Comparison of ENCODE assay signal across 1 cellular context in the genomic region with DNA sequence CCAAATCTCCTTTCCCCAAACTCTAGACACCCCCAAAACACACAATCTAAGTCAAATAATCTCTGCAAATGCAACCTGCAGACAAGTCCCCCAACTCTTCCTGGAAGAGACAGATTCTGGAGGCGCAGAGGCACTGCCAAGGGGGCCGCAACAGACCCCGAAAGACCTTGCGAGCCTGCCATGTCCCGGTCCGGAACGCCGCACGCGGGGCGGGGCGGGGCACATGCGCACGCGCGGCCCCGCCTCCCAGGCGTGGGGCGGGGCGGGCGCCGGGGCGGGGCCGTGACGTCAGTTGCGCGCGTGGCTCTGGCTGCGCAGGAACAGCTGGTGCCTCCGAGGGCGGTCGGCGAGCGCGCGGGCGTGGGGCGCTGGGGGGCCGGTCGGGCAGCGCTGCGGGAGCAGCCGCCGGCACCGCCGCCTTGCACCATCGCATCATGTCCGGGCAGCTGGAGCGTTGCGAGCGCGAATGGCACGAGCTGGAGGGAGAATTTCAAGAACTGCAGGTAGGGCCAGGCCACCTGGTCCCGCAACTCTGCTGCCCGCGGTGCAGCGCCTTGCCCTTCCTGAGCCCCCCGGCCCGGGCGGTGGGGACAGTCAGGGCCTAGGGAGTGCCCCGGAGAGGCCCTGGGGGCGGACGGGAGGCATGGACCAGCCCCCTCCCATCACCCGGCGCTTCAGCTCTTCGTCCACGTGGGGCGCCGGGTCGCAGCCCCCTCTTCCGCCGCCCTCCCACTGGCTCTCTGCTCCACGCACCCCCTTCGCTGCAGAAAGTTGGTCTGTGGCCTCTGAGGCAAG.
TF ChIP-seq lines count a peak whose summit lies in the region.

Gene TMEM120B (plus strand): TSS at position 291 of the 795 bp plus-strand sequence. CDS start 144 bp downstream, at position 435.

TF ChIP-seq in K562, 482 proteins besides CTCF, POLR2A, EP300 and RAD21 (continued from another document and continues in another):
- TF ChIP-seq CBX8 (IDR thresholded peaks at IDR 0.05; ENCODE audit: borderline replicate concordance, extremely low read depth, low read depth, low read length, poor library complexity, severe bottlenecking): no peak
- peak in 2 of 3 experiments; percentile 80 to 86 for TF ChIP-seq YY1 (IDR thresholded peaks at IDR 0.05; ENCODE audit: borderline replicate concordance in 1 of 3, control insufficient read depth in 1 of 3, extremely low read depth in 1 of 3, insufficient read depth in 3 of 3, insufficient read length in 1 of 3, insufficient replicate concordance in 2 of 3, low read depth in 1 of 3, low read length in 2 of 3)
- no peak for TF ChIP-seq NCOA1 (IDR thresholded peaks at IDR 0.05; ENCODE audit: low read depth)
- TF ChIP-seq, protein P1, sequence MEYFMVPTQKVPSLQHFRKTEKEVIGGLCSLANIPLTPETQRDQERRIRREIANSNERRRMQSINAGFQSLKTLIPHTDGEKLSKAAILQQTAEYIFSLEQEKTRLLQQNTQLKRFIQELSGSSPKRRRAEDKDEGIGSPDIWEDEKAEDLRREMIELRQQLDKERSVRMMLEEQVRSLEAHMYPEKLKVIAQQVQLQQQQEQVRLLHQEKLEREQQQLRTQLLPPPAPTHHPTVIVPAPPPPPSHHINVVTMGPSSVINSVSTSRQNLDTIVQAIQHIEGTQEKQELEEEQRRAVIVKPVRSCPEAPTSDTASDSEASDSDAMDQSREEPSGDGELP (CRISPR knock-in tag; IDR thresholded peaks at IDR 0.05; ENCODE audit: borderline replicate concordance): peak; percentile 72; the same call in 1 of the 2 replicates
- peak; percentile 14; the same call in 1 of the 2 replicates for TF ChIP-seq MBD2 (IDR thresholded peaks at IDR 0.05; ENCODE audit: borderline replicate concordance, low read depth)
- TF ChIP-seq BMI1 (IDR thresholded peaks at IDR 0.05; ENCODE audit: low read length): no peak
- peak; percentile 37; the same call in 1 of the 2 replicates for TF ChIP-seq EP400 (IDR thresholded peaks at IDR 0.05)
- peak; percentile 61 for TF ChIP-seq RBFOX2 (IDR thresholded peaks at IDR 0.05; ENCODE audit: low read depth, low read length)
- peak; percentile 35 to 67 for TF ChIP-seq E2F6 (IDR thresholded peaks at IDR 0.05; ENCODE audit: borderline replicate concordance in 1 of 2, extremely low read depth in 1 of 2, insufficient read depth in 1 of 2, insufficient read length in 1 of 2, low read depth in 1 of 2, low read length in 1 of 2, poor library complexity in 1 of 2, severe bottlenecking in 1 of 2)
- 0 out of 2 replicates have a peak, but pooled peaks have one; percentile 14 for TF ChIP-seq BHLHE40 (IDR thresholded peaks at IDR 0.05; ENCODE audit: low read length)
- 0 out of 2 replicates have a peak, but pooled peaks have one; percentile 56 for TF ChIP-seq TARDBP (IDR thresholded peaks at IDR 0.05)
- peak; percentile 61 for TF ChIP-seq MEIS2 (IDR thresholded peaks at IDR 0.05; ENCODE audit: partially characterized antibody)
- peak; percentile 36 for TF ChIP-seq CHD1 (IDR thresholded peaks at IDR 0.05; ENCODE audit: low read length)
- peak; percentile 70; the same call in 1 of the 2 replicates for TF ChIP-seq RB1 (IDR thresholded peaks at IDR 0.05; ENCODE audit: low read depth)
- TF ChIP-seq, protein P2, sequence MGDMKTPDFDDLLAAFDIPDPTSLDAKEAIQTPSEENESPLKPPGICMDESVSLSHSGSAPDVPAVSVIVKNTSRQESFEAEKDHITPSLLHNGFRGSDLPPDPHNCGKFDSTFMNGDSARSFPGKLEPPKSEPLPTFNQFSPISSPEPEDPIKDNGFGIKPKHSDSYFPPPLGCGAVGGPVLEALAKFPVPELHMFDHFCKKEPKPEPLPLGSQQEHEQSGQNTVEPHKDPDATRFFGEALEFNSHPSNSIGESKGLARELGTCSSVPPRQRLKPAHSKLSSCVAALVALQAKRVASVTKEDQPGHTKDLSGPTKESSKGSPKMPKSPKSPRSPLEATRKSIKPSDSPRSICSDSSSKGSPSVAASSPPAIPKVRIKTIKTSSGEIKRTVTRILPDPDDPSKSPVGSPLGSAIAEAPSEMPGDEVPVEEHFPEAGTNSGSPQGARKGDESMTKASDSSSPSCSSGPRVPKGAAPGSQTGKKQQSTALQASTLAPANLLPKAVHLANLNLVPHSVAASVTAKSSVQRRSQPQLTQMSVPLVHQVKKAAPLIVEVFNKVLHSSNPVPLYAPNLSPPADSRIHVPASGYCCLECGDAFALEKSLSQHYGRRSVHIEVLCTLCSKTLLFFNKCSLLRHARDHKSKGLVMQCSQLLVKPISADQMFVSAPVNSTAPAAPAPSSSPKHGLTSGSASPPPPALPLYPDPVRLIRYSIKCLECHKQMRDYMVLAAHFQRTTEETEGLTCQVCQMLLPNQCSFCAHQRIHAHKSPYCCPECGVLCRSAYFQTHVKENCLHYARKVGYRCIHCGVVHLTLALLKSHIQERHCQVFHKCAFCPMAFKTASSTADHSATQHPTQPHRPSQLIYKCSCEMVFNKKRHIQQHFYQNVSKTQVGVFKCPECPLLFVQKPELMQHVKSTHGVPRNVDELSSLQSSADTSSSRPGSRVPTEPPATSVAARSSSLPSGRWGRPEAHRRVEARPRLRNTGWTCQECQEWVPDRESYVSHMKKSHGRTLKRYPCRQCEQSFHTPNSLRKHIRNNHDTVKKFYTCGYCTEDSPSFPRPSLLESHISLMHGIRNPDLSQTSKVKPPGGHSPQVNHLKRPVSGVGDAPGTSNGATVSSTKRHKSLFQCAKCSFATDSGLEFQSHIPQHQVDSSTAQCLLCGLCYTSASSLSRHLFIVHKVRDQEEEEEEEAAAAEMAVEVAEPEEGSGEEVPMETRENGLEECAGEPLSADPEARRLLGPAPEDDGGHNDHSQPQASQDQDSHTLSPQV (IDR thresholded peaks at IDR 0.05): peak; percentile 26; the same call in 1 of the 2 replicates
- TF ChIP-seq ETS1 (conservative IDR thresholded peaks at IDR 0.05; ENCODE audit: control insufficient read depth, low read depth, low read length): peak; percentile 83; the same call in 1 of the 2 replicates
- TF ChIP-seq, protein P3, sequence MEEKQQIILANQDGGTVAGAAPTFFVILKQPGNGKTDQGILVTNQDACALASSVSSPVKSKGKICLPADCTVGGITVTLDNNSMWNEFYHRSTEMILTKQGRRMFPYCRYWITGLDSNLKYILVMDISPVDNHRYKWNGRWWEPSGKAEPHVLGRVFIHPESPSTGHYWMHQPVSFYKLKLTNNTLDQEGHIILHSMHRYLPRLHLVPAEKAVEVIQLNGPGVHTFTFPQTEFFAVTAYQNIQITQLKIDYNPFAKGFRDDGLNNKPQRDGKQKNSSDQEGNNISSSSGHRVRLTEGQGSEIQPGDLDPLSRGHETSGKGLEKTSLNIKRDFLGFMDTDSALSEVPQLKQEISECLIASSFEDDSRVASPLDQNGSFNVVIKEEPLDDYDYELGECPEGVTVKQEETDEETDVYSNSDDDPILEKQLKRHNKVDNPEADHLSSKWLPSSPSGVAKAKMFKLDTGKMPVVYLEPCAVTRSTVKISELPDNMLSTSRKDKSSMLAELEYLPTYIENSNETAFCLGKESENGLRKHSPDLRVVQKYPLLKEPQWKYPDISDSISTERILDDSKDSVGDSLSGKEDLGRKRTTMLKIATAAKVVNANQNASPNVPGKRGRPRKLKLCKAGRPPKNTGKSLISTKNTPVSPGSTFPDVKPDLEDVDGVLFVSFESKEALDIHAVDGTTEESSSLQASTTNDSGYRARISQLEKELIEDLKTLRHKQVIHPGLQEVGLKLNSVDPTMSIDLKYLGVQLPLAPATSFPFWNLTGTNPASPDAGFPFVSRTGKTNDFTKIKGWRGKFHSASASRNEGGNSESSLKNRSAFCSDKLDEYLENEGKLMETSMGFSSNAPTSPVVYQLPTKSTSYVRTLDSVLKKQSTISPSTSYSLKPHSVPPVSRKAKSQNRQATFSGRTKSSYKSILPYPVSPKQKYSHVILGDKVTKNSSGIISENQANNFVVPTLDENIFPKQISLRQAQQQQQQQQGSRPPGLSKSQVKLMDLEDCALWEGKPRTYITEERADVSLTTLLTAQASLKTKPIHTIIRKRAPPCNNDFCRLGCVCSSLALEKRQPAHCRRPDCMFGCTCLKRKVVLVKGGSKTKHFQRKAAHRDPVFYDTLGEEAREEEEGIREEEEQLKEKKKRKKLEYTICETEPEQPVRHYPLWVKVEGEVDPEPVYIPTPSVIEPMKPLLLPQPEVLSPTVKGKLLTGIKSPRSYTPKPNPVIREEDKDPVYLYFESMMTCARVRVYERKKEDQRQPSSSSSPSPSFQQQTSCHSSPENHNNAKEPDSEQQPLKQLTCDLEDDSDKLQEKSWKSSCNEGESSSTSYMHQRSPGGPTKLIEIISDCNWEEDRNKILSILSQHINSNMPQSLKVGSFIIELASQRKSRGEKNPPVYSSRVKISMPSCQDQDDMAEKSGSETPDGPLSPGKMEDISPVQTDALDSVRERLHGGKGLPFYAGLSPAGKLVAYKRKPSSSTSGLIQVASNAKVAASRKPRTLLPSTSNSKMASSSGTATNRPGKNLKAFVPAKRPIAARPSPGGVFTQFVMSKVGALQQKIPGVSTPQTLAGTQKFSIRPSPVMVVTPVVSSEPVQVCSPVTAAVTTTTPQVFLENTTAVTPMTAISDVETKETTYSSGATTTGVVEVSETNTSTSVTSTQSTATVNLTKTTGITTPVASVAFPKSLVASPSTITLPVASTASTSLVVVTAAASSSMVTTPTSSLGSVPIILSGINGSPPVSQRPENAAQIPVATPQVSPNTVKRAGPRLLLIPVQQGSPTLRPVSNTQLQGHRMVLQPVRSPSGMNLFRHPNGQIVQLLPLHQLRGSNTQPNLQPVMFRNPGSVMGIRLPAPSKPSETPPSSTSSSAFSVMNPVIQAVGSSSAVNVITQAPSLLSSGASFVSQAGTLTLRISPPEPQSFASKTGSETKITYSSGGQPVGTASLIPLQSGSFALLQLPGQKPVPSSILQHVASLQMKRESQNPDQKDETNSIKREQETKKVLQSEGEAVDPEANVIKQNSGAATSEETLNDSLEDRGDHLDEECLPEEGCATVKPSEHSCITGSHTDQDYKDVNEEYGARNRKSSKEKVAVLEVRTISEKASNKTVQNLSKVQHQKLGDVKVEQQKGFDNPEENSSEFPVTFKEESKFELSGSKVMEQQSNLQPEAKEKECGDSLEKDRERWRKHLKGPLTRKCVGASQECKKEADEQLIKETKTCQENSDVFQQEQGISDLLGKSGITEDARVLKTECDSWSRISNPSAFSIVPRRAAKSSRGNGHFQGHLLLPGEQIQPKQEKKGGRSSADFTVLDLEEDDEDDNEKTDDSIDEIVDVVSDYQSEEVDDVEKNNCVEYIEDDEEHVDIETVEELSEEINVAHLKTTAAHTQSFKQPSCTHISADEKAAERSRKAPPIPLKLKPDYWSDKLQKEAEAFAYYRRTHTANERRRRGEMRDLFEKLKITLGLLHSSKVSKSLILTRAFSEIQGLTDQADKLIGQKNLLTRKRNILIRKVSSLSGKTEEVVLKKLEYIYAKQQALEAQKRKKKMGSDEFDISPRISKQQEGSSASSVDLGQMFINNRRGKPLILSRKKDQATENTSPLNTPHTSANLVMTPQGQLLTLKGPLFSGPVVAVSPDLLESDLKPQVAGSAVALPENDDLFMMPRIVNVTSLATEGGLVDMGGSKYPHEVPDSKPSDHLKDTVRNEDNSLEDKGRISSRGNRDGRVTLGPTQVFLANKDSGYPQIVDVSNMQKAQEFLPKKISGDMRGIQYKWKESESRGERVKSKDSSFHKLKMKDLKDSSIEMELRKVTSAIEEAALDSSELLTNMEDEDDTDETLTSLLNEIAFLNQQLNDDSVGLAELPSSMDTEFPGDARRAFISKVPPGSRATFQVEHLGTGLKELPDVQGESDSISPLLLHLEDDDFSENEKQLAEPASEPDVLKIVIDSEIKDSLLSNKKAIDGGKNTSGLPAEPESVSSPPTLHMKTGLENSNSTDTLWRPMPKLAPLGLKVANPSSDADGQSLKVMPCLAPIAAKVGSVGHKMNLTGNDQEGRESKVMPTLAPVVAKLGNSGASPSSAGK (IDR thresholded peaks at IDR 0.05): peak; percentile 51
- 0 out of 2 replicates have a peak, but pooled peaks have one; percentile 73 for TF ChIP-seq GATAD2B (IDR thresholded peaks at IDR 0.05; ENCODE audit: borderline replicate concordance)
- peak; percentile 73 for TF ChIP-seq ZBTB7A (IDR thresholded peaks at IDR 0.05; ENCODE audit: borderline replicate concordance, control insufficient read depth, low read depth, low read length)
- TF ChIP-seq SIN3B (IDR thresholded peaks at IDR 0.05; ENCODE audit: low read depth): peak; percentile 14; the same call in 1 of the 2 replicates
- peak; percentile 85 for TF ChIP-seq KDM5B (IDR thresholded peaks at IDR 0.05; ENCODE audit: insufficient replicate concordance, low read depth, low read length)
- TF ChIP-seq PHF8 (IDR thresholded peaks at IDR 0.05; ENCODE audit: borderline replicate concordance, low read length): peak; percentile 96
- peak; percentile 55 for TF ChIP-seq RBBP5 (IDR thresholded peaks at IDR 0.05; ENCODE audit: borderline replicate concordance, insufficient read depth, low read length, poor library complexity, severe bottlenecking)
- no peak for TF ChIP-seq ZNF282 (CRISPR knock-in tag; IDR thresholded peaks at IDR 0.05)
- TF ChIP-seq ATF6 (CRISPR knock-in tag; IDR thresholded peaks at IDR 0.05): 0 out of 2 replicates have a peak, but pooled peaks have one; percentile 31
